8 cellular contexts compared by ENCODE assay signal in genomic region chr14:75981426-75981825, GRCh38. TPM values are rescaled to one million over a fixed set of nuclear protein-coding genes. Genes with fewer than 3 reads are reported as not detected.
DNase-seq lines count a peak whose midpoint lies in the region; ATAC-seq and TF ChIP-seq lines count a peak whose summit lies in the region.

No MANE protein-coding gene starts in this region.

- no CpG with 5 or more reads among the region's 10 CpGs for WGBS in mesendoderm (ENCODE audit: extremely low coverage, insufficient coverage, low lambda C conversion rate)

- peak overlapping the region; percentile 84 for H3K56ac ChIP-seq in mesendoderm (ENCODE audit: low read length)

- H3K4me2 ChIP-seq in mesendoderm (ENCODE audit: low read length), result peak overlapping the region; percentile 78

- H3K4me3 ChIP-seq in mesendoderm (ENCODE audit: low read length), result peak overlapping the region; percentile 59

- H3K18ac ChIP-seq in mesendoderm (ENCODE audit: low read length), result no peak overlapping the region

- H3K36me3 ChIP-seq in mesendoderm (ENCODE audit: control insufficient read depth, insufficient read depth, low read length), result no peaks in the 10 kb centered on the region

- H2BK15ac ChIP-seq in mesendoderm (replicated peaks; ENCODE audit: low read depth), result no peak overlapping the region

- peak overlapping the region; percentile 73 for H3K4me3 Mint-ChIP-seq in central memory CD8-positive, alpha-beta T cell

- no peaks in the 10 kb centered on the region for H3K27me3 ChIP-seq in mesendoderm (ENCODE audit: insufficient read depth, low read length, poor library complexity)

- H3K9me3 Mint-ChIP-seq in central memory CD8-positive, alpha-beta T cell, result no peaks in the 10 kb centered on the region

- peak; percentile 52 for ATAC-seq in HG02885 (IDR thresholded peaks at IDR 0.05; ENCODE audit: poor library complexity, unreplicated experiment)
- ATAC-seq in central memory CD8-positive, alpha-beta T cell (replicated peaks; ENCODE audit: extremely low read depth, poor library complexity, severe bottlenecking), result peak; percentile 29

- no peak overlapping the region for H2BK120ac ChIP-seq in mesendoderm (ENCODE audit: low read depth, low read length)

- no peak overlapping the region for H3K4ac ChIP-seq in mesendoderm (ENCODE audit: low read depth, low read length)

- H2AK5ac ChIP-seq in mesendoderm (ENCODE audit: low read length), result no peak overlapping the region

- no peak overlapping the region for H4K5ac ChIP-seq in mesendoderm (ENCODE audit: low read length)

- H2BK5ac ChIP-seq in mesendoderm (ENCODE audit: low read length), result no peak overlapping the region

- H3K79me1 ChIP-seq in mesendoderm (ENCODE audit: low read length), result no peaks in the 10 kb centered on the region

- peaks cover 12% of the 10 kb centered on the region for H3K4me1 ChIP-seq in mesendoderm (ENCODE audit: control insufficient read depth, low read depth, low read length)

- peak; percentile 70 for DNase-seq in activated CD8-positive, alpha-beta memory T cell treated with anti-CD3 and anti-CD28 coated beads for 24 hours
- no peak for DNase-seq in activated CD8-positive, alpha-beta memory T cell treated with anti-CD3 and anti-CD28 coated beads, Interleukin-2, amount 50 U/mL, for 4 hours
- peak in 1 of 2 donors; percentile 27 for DNase-seq in central memory CD8-positive, alpha-beta T cell (ENCODE audit: low spot score in 2 of 2)
- peak; percentile 65 for DNase-seq in mesendoderm
- peak in 16 of 49 donors; percentile 12 to 77 (median 40) for DNase-seq in substantia nigra (lab: John Stamatoyannopoulos, UW)
- DNase-seq in NCI-H446 treated with DMSO at 0.1 percent for 48 hours (lab: John Stamatoyannopoulos, UW), result no peak

- H3K23ac ChIP-seq in mesendoderm (ENCODE audit: low read length), result no peak overlapping the region

- no peaks in the 10 kb centered on the region for H3K27me3 Mint-ChIP-seq in central memory CD8-positive, alpha-beta T cell

- H4K8ac ChIP-seq in mesendoderm (ENCODE audit: low read depth, low read length), result no peak overlapping the region

- H3K27ac Mint-ChIP-seq in central memory CD8-positive, alpha-beta T cell (ENCODE audit: low read depth), result peak overlapping the region; percentile 74

- H3K27ac ChIP-seq in mesendoderm (ENCODE audit: low read depth, low read length) (no peak overlapping the region), substantia nigra (ENCODE audit: low read depth, low read length, poor library complexity, severe bottlenecking) (peak overlapping the region; percentile 91)

- no peaks in the 10 kb centered on the region for H3K79me2 ChIP-seq in mesendoderm (ENCODE audit: control insufficient read depth, insufficient read depth, low read length)

- H3K36me3 Mint-ChIP-seq in central memory CD8-positive, alpha-beta T cell (ENCODE audit: insufficient read depth), result peaks cover 13% of the 10 kb centered on the region

- peak overlapping the region; percentile 72 for H3K9ac ChIP-seq in mesendoderm (ENCODE audit: low read length)

- peaks cover 50% of the 10 kb centered on the region for H3K4me1 Mint-ChIP-seq in central memory CD8-positive, alpha-beta T cell

TF ChIP-seq in PFSK-1, 5 proteins besides CTCF, POLR2A, EP300 and RAD21:
- TF ChIP-seq FOXP2 (optimal IDR thresholded peaks at IDR 0.05; ENCODE audit: borderline replicate concordance, extremely low read depth, extremely low read length, insufficient read depth) (no peak), REST (IDR thresholded peaks at IDR 0.05; ENCODE audit: insufficient read depth in 1 of 2, low read depth in 2 of 2, low read length in 2 of 2) (no peak), SIN3A (IDR thresholded peaks at IDR 0.05; ENCODE audit: borderline replicate concordance, insufficient read depth, low read length) (peak; percentile 42; the same call in 1 of the 2 replicates), POLR2AphosphoS5 (IDR thresholded peaks at IDR 0.05; ENCODE audit: low read depth, low read length) (peak; percentile 93), TAF1 (IDR thresholded peaks at IDR 0.05; ENCODE audit: borderline replicate concordance, insufficient read depth, low read length) (no peak)

RNA-seq across cellular contexts. Expression of gene TGFB3, which starts 0.4 kb away (rescaled TPM):
- 33.3 TPM for polyA plus RNA-seq in PFSK-1 (2012; ENCODE audit: insufficient read length, low read depth)
- polyA plus RNA-seq in mesendoderm (2013, experiment 1 of 2), result 1.5 TPM
- polyA plus RNA-seq in mesendoderm (2013, experiment 2 of 2), result 0.52 TPM

RNA-seq across cellular contexts. Expression of gene IFT43, which starts 4.1 kb away (rescaled TPM):
- 45.5 TPM for polyA plus RNA-seq in PFSK-1 (2012; ENCODE audit: insufficient read length, low read depth)
- polyA plus RNA-seq in mesendoderm (2013, experiment 1 of 2), result 10.3 TPM
- polyA plus RNA-seq in mesendoderm (2013, experiment 2 of 2), result 10.4 TPM

Comparison
In these comparisons a context has a peak if more than half of its experiments do, and no peak if none do; other contexts are left out.
1. DNase-seq: peak in activated CD8-positive, alpha-beta memory T cell treated with anti-CD3 and anti-CD28 coated beads for 24 hours (single experiment) and mesendoderm (single experiment); none in activated CD8-positive, alpha-beta memory T cell treated with anti-CD3 and anti-CD28 coated beads, Interleukin-2, amount 50 U/mL, for 4 hours (single experiment) and NCI-H446 treated with DMSO at 0.1 percent for 48 hours (single experiment).